ENCODE assay signal across 8 cellular contexts in genomic region chr1:225653463-225654276, GRCh38. TPM values are rescaled to one million over a fixed set of nuclear protein-coding genes. Genes with fewer than 3 reads are reported as not detected.
DNase-seq lines count a peak whose midpoint lies in the region; TF ChIP-seq lines count a peak whose summit lies in the region.

No MANE protein-coding gene starts in this region.

- no peaks in the 10 kb centered on the region for H3K9me2 ChIP-seq in neural cell (ENCODE audit: insufficient read depth, low read length)

- DNase-seq in DMS53 treated with DMSO at 0.1 percent for 48 hours (lab: John Stamatoyannopoulos, UW; ENCODE audit: unreplicated experiment): peak; percentile 45
- peak; percentile 75 for DNase-seq in HEK293T (ENCODE audit: extremely low spot score)
- peak; percentile 39 for DNase-seq in NCI-H345 treated with DMSO at 0.1 percent for 48 hours (lab: John Stamatoyannopoulos, UW; ENCODE audit: unreplicated experiment)
- peak; percentile 73 for DNase-seq in globus pallidus (ENCODE audit: low spot score)
- no peak for DNase-seq in NOMO-1 treated with dmso at 0.1 percent for 144 hours (lab: John Stamatoyannopoulos, UW; ENCODE audit: unreplicated experiment)
- no peak for DNase-seq in SIG-M5 treated with dmso at 0.1 percent for 504 hours (lab: John Stamatoyannopoulos, UW; ENCODE audit: unreplicated experiment)

- peak overlapping the region; percentile 99 for H3K27ac ChIP-seq in neural cell (ENCODE audit: low read length)

- peak overlapping the region; percentile 97 for H2AFZ ChIP-seq in neural cell (ENCODE audit: low read depth, low read length)

- peak overlapping the region; percentile 86 for H3K4me3 Mint-ChIP-seq in activated naive CD4-positive, alpha-beta T cell treated with anti-CD3 and anti-CD28 coated beads, Interleukin-2, amount 50 U/mL, for 24 hours

- H3K4me3 ChIP-seq in neural cell (ENCODE audit: low read length): peak overlapping the region; percentile 99

- peaks cover 39% of the 10 kb centered on the region for H3K79me2 ChIP-seq in neural cell (replicated peaks; ENCODE audit: insufficient read depth, low read length)

- H3K9ac ChIP-seq in neural cell (ENCODE audit: low read length): peak overlapping the region; percentile 100

- no peaks in the 10 kb centered on the region for H3K9me3 Mint-ChIP-seq in activated naive CD4-positive, alpha-beta T cell treated with anti-CD3 and anti-CD28 coated beads, Interleukin-2, amount 50 U/mL, for 24 hours

- peak; percentile 43 for TF ChIP-seq RAD21 in neural cell (conservative IDR thresholded peaks at IDR 0.05)

- H3K27ac Mint-ChIP-seq in activated naive CD4-positive, alpha-beta T cell treated with anti-CD3 and anti-CD28 coated beads, Interleukin-2, amount 50 U/mL, for 24 hours: peak overlapping the region; percentile 35

- H3F3A ChIP-seq in neural cell (ENCODE audit: insufficient read depth, low read length, poor library complexity, severe bottlenecking): no peaks in the 10 kb centered on the region

- no peaks in the 10 kb centered on the region for H4K20me1 ChIP-seq in neural cell (ENCODE audit: insufficient read depth)

- CTCF ChIA-PET in HEK293T (lab: Yijun Ruan, JAX): interaction anchor here (0.8 to 2.0 kb wide), 3 partner anchors 110 to 124 kb away, joined by 3 to 12 read pairs (median 4); partner anchors contain the start of gene SRP9

- peaks cover 21% of the 10 kb centered on the region for H3K27me3 Mint-ChIP-seq in activated naive CD4-positive, alpha-beta T cell treated with anti-CD3 and anti-CD28 coated beads, Interleukin-2, amount 50 U/mL, for 24 hours

- peak overlapping the region; percentile 46 for H3K4me2 ChIP-seq in neural cell (ENCODE audit: low read length)

- no peaks in the 10 kb centered on the region for H3K36me3 ChIP-seq in neural cell (ENCODE audit: insufficient read depth, low read length)

- H3K27me3 ChIP-seq in neural cell (ENCODE audit: insufficient read depth, low read depth, low read length): no peaks in the 10 kb centered on the region

- TF ChIP-seq EP300 in neural cell (conservative IDR thresholded peaks at IDR 0.05; ENCODE audit: poor library complexity, severe bottlenecking): peak; percentile 40

- peaks cover 15% of the 10 kb centered on the region for H3K4me1 Mint-ChIP-seq in activated naive CD4-positive, alpha-beta T cell treated with anti-CD3 and anti-CD28 coated beads, Interleukin-2, amount 50 U/mL, for 24 hours

- no peaks in the 10 kb centered on the region for H3K9me3 ChIP-seq in neural cell (ENCODE audit: low read length)

- POLR2A ChIA-PET in HEK293T (lab: Yijun Ruan, JAX): interaction anchor here (0.6 to 2.7 kb wide), 35 partner anchors 8 to 227 kb away, joined by 3 to 34 read pairs (median 4); partner anchors contain the start of gene SRP9

- peak; percentile 12 for TF ChIP-seq CTCF in neural cell (IDR thresholded peaks at IDR 0.05; ENCODE audit: poor library complexity, severe bottlenecking)

- no peaks in the 10 kb centered on the region for H3K36me3 Mint-ChIP-seq in activated naive CD4-positive, alpha-beta T cell treated with anti-CD3 and anti-CD28 coated beads, Interleukin-2, amount 50 U/mL, for 24 hours

TF ChIP-seq in HEK293T, 16 proteins besides CTCF, POLR2A, EP300 and RAD21:
- TF ChIP-seq FOXM1 (IDR thresholded peaks at IDR 0.05; ENCODE audit: borderline replicate concordance) (0 out of 2 replicates have a peak, but pooled peaks have one; percentile 2), LEF1 (IDR thresholded peaks at IDR 0.05; ENCODE audit: borderline replicate concordance) (peak; percentile 39; the same call in 1 of the 2 replicates), L3MBTL2 (conservative IDR thresholded peaks at IDR 0.05) (peak; percentile 90), HDGF (IDR thresholded peaks at IDR 0.05; ENCODE audit: borderline replicate concordance) (no peak), ELF4 (IDR thresholded peaks at IDR 0.05) (peak; percentile 29; the same call in 1 of the 2 replicates)
TF ChIP-seq in HEK293T: peak in this region for 4.

TF ChIP-seq in neural cell, 6 proteins besides CTCF, POLR2A, EP300 and RAD21:
- TF ChIP-seq MXI1 (conservative IDR thresholded peaks at IDR 0.05; ENCODE audit: poor library complexity, severe bottlenecking) (peak; percentile 58), EZH2 (IDR thresholded peaks at IDR 0.05; ENCODE audit: borderline replicate concordance, insufficient read depth, low read length, poor library complexity, severe bottlenecking) (no peak), TAF1 (IDR thresholded peaks at IDR 0.05; ENCODE audit: low read depth) (peak; percentile 79), SMC3 (conservative IDR thresholded peaks at IDR 0.05; ENCODE audit: poor library complexity) (peak; percentile 52), REST (IDR thresholded peaks at IDR 0.05; ENCODE audit: borderline replicate concordance) (peak; percentile 97), POLR2AphosphoS5 (IDR thresholded peaks at IDR 0.05) (peak; percentile 92)

RNA-seq across cellular contexts. Expression of gene ENAH, which starts 0.7 kb away (rescaled TPM):
- 57.0 and 58.4 TPM in 2 replicates for polyA plus RNA-seq in neural cell
- polyA minus RNA-seq in neural cell: 116 and 155 TPM in 2 replicates

Comparison
In these comparisons a context has a peak if more than half of its experiments do, and no peak if none do; other contexts are left out.
1. DNase-seq: peak in DMS53 treated with DMSO at 0.1 percent for 48 hours (single experiment), HEK293T (single experiment), NCI-H345 treated with DMSO at 0.1 percent for 48 hours (single experiment) and globus pallidus (single experiment); none in NOMO-1 treated with dmso at 0.1 percent for 144 hours (single experiment) and SIG-M5 treated with dmso at 0.1 percent for 504 hours (single experiment).